ENCODE assay signal across 32 cellular contexts in the genomic region with DNA sequence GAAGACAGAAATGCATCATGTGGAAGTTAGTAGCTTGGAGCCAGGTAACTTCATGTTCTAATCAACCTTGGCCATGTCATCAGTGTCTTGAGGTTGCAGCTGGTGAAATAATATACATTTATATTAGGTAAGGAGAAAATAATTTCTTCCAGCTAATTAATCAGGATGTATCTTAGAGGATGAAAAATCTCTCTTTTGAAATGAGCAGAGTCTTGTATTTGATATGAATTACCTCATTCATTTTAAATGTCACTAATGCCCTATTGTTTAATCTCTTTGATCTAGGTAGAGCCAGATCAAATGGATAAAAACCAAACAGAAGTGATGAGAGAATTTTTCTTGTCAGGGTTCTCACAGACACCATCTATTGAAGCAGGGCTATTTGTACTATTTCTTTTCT. TPM values are rescaled to one million over a fixed set of nuclear protein-coding genes. Genes with fewer than 3 reads are reported as not detected.
"Had no signal": no experiment of that assay in that cellular context is flagged by ENCODE, and none has a peak within 500 bp of the region (broad histone marks: within the 10 kb centered on the region; RNA-seq: fewer than 3 reads in every experiment).

Gene OR4Q2 (plus strand): TSS at position 301 of the 400 bp plus-strand sequence.

- FAIRE-seq: urothelium cell line had no signal

- H3K27me3 ChIP-seq: stomach, suprapubic skin, testis, thyroid gland, tibial artery, tibial nerve, transverse colon, upper lobe of left lung, upper lobe of right lung, uterus, vagina had no signal

- ATAC-seq: stimulated activated effector memory CD8-positive, alpha-beta T cell treated with anti-CD3 and anti-CD28 coated beads, Interleukin-12 subunit alpha, Interleukin-12 subunit beta, amount 100 ng/mL, for 72 hours; stimulated activated memory B cell treated with anti-CD40 and anti-IgM and Interleukin-4, amounts not matched to agents 10 μg/mL and 1 μg/mL and 100 μg/mL, for 72 hours; stimulated activated naive B cell treated with anti-CD40 and anti-IgM and Interleukin-4, amounts not matched to agents 10 μg/mL and 1 μg/mL and 100 μg/mL, for 72 hours; stimulated activated naive CD8-positive, alpha-beta T cell treated with anti-CD3 and anti-CD28 coated beads, Interleukin-15, amount 100 ng/mL, for 72 hours; stimulated activated naive CD8-positive, alpha-beta T cell treated with anti-CD3 and anti-CD28 coated beads, Interleukin-15, Interleukin-2, amounts not matched to agents 100 U/mL and 50 U/mL, for 24 hours had no signal

- DNase-seq: stimulated activated CD4-positive, alpha-beta T cell treated with anti-CD3 and anti-CD28 coated beads, Interleukin-2, amount 100 ng/mL, for 48 hours; stimulated activated CD4-positive, alpha-beta T cell treated with anti-CD3 and anti-CD28 coated beads, Interleukin-4, amount 100 ng/mL, for 1 hour; stimulated activated CD4-positive, alpha-beta T cell treated with anti-CD3 and anti-CD28 coated beads, Interleukin-4, amount 100 ng/mL, for 24 hours; stimulated activated CD4-positive, alpha-beta T cell treated with anti-CD3 and anti-CD28 coated beads, Interleukin-4, amount 100 ng/mL, for 4 hours; stimulated activated CD8-positive, alpha-beta memory T cell treated with anti-CD3 and anti-CD28 coated beads, Interleukin-4, amount 100 ng/mL, for 48 hours; stimulated activated naive B cell treated with anti-CD40 and anti-IgM and Interleukin-4, amounts not matched to agents 10 μg/mL and 1 μg/mL and 100 μg/mL, for 72 hours; stimulated activated naive CD4-positive, alpha-beta T cell; stimulated activated naive CD4-positive, alpha-beta T cell treated with Interleukin-2 at 50 U/mL for 16 hours; stimulated activated naive CD8-positive, alpha-beta T cell treated with anti-CD3 and anti-CD28 coated beads, Interleukin-15, amount 100 ng/mL, for 72 hours; stimulated activated naive CD8-positive, alpha-beta T cell treated with anti-CD3 and anti-CD28 coated beads, Interleukin-15, Interleukin-2, amounts not matched to agents 100 U/mL and 50 U/mL, for 24 hours; stomach; substantia nigra; testis; thyroid gland; tibial artery; transverse colon; trophoblast cell; upper lobe of left lung; upper lobe of right lung; uterus had no signal

- H3K9me3 ChIP-seq: suprapubic skin, testis, thoracic aorta, thyroid gland, tibial artery, tibial nerve, transverse colon, upper lobe of left lung, upper lobe of right lung, uterus, vagina had no signal

- H3K36me3 ChIP-seq: stomach, suprapubic skin, thoracic aorta, thyroid gland, tibial artery, tibial nerve, transverse colon, upper lobe of left lung, upper lobe of right lung, uterus, vagina had no signal

- H3K4me3 ChIP-seq: stomach, suprapubic skin, testis, thoracic aorta, thyroid gland, tibial artery, tibial nerve, transverse colon, upper lobe of left lung, upper lobe of right lung, uterus, vagina had no signal

- H3K4me1 ChIP-seq: stomach, suprapubic skin, testis, thyroid gland, tibial artery, tibial nerve, transverse colon, upper lobe of left lung, upper lobe of right lung, uterus, vagina had no signal

- H3K27ac ChIP-seq: stomach, suprapubic skin, testis, thoracic aorta, thyroid gland, tibial artery, tibial nerve, transverse colon, upper lobe of left lung, upper lobe of right lung, uterus, vagina had no signal

RNA-seq across cellular contexts. Expression of gene OR4Q2, which starts in this region (rescaled TPM):
- total RNA-seq: stomach, subcutaneous adipose tissue, suprapubic skin, temporal lobe, testis, thoracic aorta, thyroid gland, tibial nerve, transverse colon, upper lobe of left lung, upper lobe of right lung, ureter, urinary bladder, uterus, vagina had no signal
- polyA plus RNA-seq: stomach, thymus, urinary bladder had no signal
